Comparison of ENCODE assay signal across 35 cellular contexts in genomic region chr4:10188400-10189004, GRCh38.
"Had no signal": no experiment of that assay in that cellular context is flagged by ENCODE, and none has a peak within 500 bp of the region (broad histone marks: within the 10 kb centered on the region; RNA-seq: fewer than 3 reads in every experiment).

No MANE protein-coding gene starts in this region.

- DNase-seq: Kasumi-1, MG63, MM.1S, MV-4-11, NCI-H1048, NCI-H1092, NCI-H1092 treated with DMSO at 0.1 percent for 48 hours, NCI-H1105, NCI-H1105 treated with DMSO at 0.1 percent for 48 hours, NCI-H1417, NCI-H1417 treated with DMSO at 0.1 percent for 48 hours, NCI-H1436, NCI-H1436 treated with DMSO at 0.1 percent for 48 hours, NCI-H146, NCI-H1694, NCI-H1694 treated with DMSO at 0.1 percent for 48 hours, NCI-H187, NCI-H187 treated with DMSO at 0.1 percent for 48 hours, NCI-H1930, NCI-H2029, NCI-H2029 treated with DMSO at 0.1 percent for 48 hours, NCI-H2081, NCI-H2081 treated with DMSO at 0.1 percent for 48 hours, NCI-H2107, NCI-H2171, NCI-H2171 treated with DMSO at 0.1 percent for 48 hours, NCI-H2227 treated with DMSO at 0.1 percent for 48 hours, NCI-H226, NCI-H345, NCI-H446, NCI-H446 treated with DMSO at 0.1 percent for 48 hours, NCI-H510A, NCI-H510A treated with DMSO at 0.1 percent for 48 hours, NCI-H524, NCI-H524 treated with DMSO at 0.1 percent for 48 hours had no signal

- H3K36me3 ChIP-seq: MG63 had no signal

- H3K27me3 ChIP-seq: MG63 had no signal

- H3K9me3 ChIP-seq: MG63 had no signal

- H3K4me3 ChIP-seq: MG63 had no signal
